In genomic region chr1:71834570-71835441, GRCh38 we compare ENCODE assay signal across 18 cellular contexts.
DNase-seq lines count a peak whose midpoint lies in the region; ATAC-seq, FAIRE-seq and TF ChIP-seq lines count a peak whose summit lies in the region.
"Had no signal": no experiment of that assay in that cellular context is flagged by ENCODE, and none has a peak within 500 bp of the region (broad histone marks: within the 10 kb centered on the region; RNA-seq: fewer than 3 reads in every experiment).

No MANE protein-coding gene starts in this region.

- H3K4me3 ChIP-seq in heart left ventricle, result no peak overlapping the region
- no peak overlapping the region for H3K4me3 ChIP-seq in Caco-2 (ENCODE audit: low read depth, low read length)
- H3K4me3 ChIP-seq: BLaER1 treated with 17β-estradiol and CSF1 and Interleukin-3, amounts not matched to agents 10 nM and 100 nM; ovary had no signal

- no peak overlapping the region for H3K27ac Mint-ChIP-seq in Calu3 (ENCODE audit: unreplicated experiment)
- no peak overlapping the region for H3K27ac Mint-ChIP-seq in Caco-2 (ENCODE audit: unreplicated experiment)
- H3K27ac Mint-ChIP-seq: memory B cell had no signal

- ATAC-seq in GM21737 (IDR thresholded peaks at IDR 0.05; ENCODE audit: unreplicated experiment) (peak; percentile 11), heart left ventricle (peak; percentile 73 to 80 (median 78))
- ATAC-seq: stimulated activated naive CD8-positive, alpha-beta T cell treated with anti-CD3 and anti-CD28 coated beads, Interleukin-15, Interleukin-2, amounts not matched to agents 100 U/mL and 50 U/mL, for 24 hours had no signal

- POLR2A ChIA-PET in Caco-2 (lab: Charles Lee), result no interaction called here

- no peaks in the 10 kb centered on the region for H3K36me3 ChIP-seq in heart left ventricle
- no peaks in the 10 kb centered on the region for H3K36me3 ChIP-seq in Caco-2 (ENCODE audit: control insufficient read depth, insufficient read depth, low read length)
- H3K36me3 ChIP-seq: BLaER1 treated with 17β-estradiol and CSF1 and Interleukin-3, amounts not matched to agents 10 nM and 100 nM; ovary had no signal

- FAIRE-seq in GM12891 (lab: Jason Lieb, UNC), result no peak
- FAIRE-seq: G401.6 had no signal

- H3K9me3 ChIP-seq in heart left ventricle (no peaks in the 10 kb centered on the region), Caco-2 (no peaks in the 10 kb centered on the region)
- H3K9me3 ChIP-seq: BLaER1 treated with 17β-estradiol and CSF1 and Interleukin-3, amounts not matched to agents 10 nM and 100 nM; ovary had no signal

- CTCF ChIA-PET in Calu3 (lab: Charles Lee) (no interaction called here), Caco-2 (lab: Charles Lee) (no interaction called here)

- H3K4me1 ChIP-seq in heart left ventricle (peaks cover 0 to 11% (median 0%) of the 10 kb centered on the region in 12 donors), Caco-2 (no peaks in the 10 kb centered on the region)

- H3K4me3 Mint-ChIP-seq in Calu3 (ENCODE audit: low read depth, unreplicated experiment) (no peak overlapping the region), Caco-2 (ENCODE audit: unreplicated experiment) (no peak overlapping the region)
- H3K4me3 Mint-ChIP-seq: memory B cell had no signal

- TF ChIP-seq CTCF in Calu3 (IDR thresholded peaks at IDR 0.05; ENCODE audit: unreplicated experiment) (no peak), heart left ventricle (IDR thresholded peaks at IDR 0.05) (no peak), Caco-2 (IDR thresholded peaks at IDR 0.05; ENCODE audit: insufficient read depth in 1 of 2, low read depth in 1 of 2, low read length in 1 of 2, severe bottlenecking in 1 of 2, unreplicated experiment in 1 of 2) (no peak)

- no peak for TF ChIP-seq POLR2A in heart left ventricle (IDR thresholded peaks at IDR 0.05)
- no peak for TF ChIP-seq POLR2A in GM12891 (IDR thresholded peaks at IDR 0.05; ENCODE audit: low read depth, low read length)

- 18 to 30% (median 22%) methylated on average over 4 of the region's 4 CpGs for WGBS in heart left ventricle, 4 donors

- intact Hi-C loops in Calu3 (cut with micrococcal nuclease; ENCODE audit: unreplicated experiment) (no loop called here), heart left ventricle (cut with DNase I) (no loop called here), Caco-2 (cut with micrococcal nuclease; ENCODE audit: unreplicated experiment) (no loop called here)

- H3K9me3 Mint-ChIP-seq in Calu3 (ENCODE audit: low read depth, unreplicated experiment) (peaks cover 4% of the 10 kb centered on the region), Caco-2 (ENCODE audit: unreplicated experiment) (no peaks in the 10 kb centered on the region)

- H3K27ac ChIP-seq in heart left ventricle, result no peak overlapping the region
- H3K27ac ChIP-seq: BLaER1 treated with 17β-estradiol and CSF1 and Interleukin-3, amounts not matched to agents 10 nM and 100 nM; KMS-11; ovary had no signal

- BruUV-seq in Calu3 (replicated peaks; lab: Mats Ljungman, UMichigan) (no TSS peak), Caco-2 (replicated peaks; lab: Mats Ljungman, UMichigan) (no TSS peak)

- H3K27me3 Mint-ChIP-seq in Calu3 (ENCODE audit: unreplicated experiment), result no peaks in the 10 kb centered on the region
- no peaks in the 10 kb centered on the region for H3K27me3 Mint-ChIP-seq in Caco-2 (ENCODE audit: insufficient read depth, unreplicated experiment)
- H3K27me3 Mint-ChIP-seq: memory B cell had no signal

- H3K4me1 Mint-ChIP-seq in Calu3 (ENCODE audit: low read depth, unreplicated experiment) (no peaks in the 10 kb centered on the region), Caco-2 (ENCODE audit: low read depth, unreplicated experiment) (no peaks in the 10 kb centered on the region)
- H3K4me1 Mint-ChIP-seq: memory B cell had no signal

- peak; percentile 1 for DNase-seq in Calu3
- DNase-seq in NCI-H748 treated with DMSO at 0.1 percent for 48 hours (lab: John Stamatoyannopoulos, UW), result peak; percentile 42
- peak in 4 of 5 donors; percentile 19 to 42 (median 28) for DNase-seq in heart left ventricle
- DNase-seq in Caco-2, result no peak
- no peak for DNase-seq in GM12891 (ENCODE audit: insufficient read length, low spot score)
- DNase-seq in C1 segment of cervical spinal cord (lab: John Stamatoyannopoulos, UW), result no peak
- no peak for DNase-seq in stimulated activated CD4-positive, alpha-beta T cell treated with anti-CD3 and anti-CD28 coated beads, Interleukin-4, amount 100 ng/mL, for 1 hour
- DNase-seq: activated T-cell treated with anti-CD3 and anti-CD28 coated beads, Interleukin-2, amount 50 U/mL, for 1 hour; aorta; GOT3; stimulated activated CD4-positive, alpha-beta T cell treated with anti-CD3 and anti-CD28 coated beads, Interleukin-2, amount 100 ng/mL, for 48 hours; stimulated activated naive CD8-positive, alpha-beta T cell treated with anti-CD3 and anti-CD28 coated beads, Interleukin-15, Interleukin-2, amounts not matched to agents 100 U/mL and 50 U/mL, for 24 hours had no signal

- H3K36me3 Mint-ChIP-seq in Calu3 (ENCODE audit: insufficient read depth, unreplicated experiment) (no peaks in the 10 kb centered on the region), Caco-2 (ENCODE audit: insufficient read depth, unreplicated experiment) (no peaks in the 10 kb centered on the region)
- H3K36me3 Mint-ChIP-seq: memory B cell had no signal

- H3K27me3 ChIP-seq in heart left ventricle (no peaks in the 10 kb centered on the region), Caco-2 (replicated peaks; ENCODE audit: control insufficient read depth, insufficient read depth, low read length) (no peaks in the 10 kb centered on the region)
- H3K27me3 ChIP-seq: BLaER1 treated with 17β-estradiol and CSF1 and Interleukin-3, amounts not matched to agents 10 nM and 100 nM; ovary had no signal

TF ChIP-seq in GM12891, 5 proteins besides CTCF, POLR2A, EP300 and RAD21:
- TF ChIP-seq POLR2AphosphoS5 (IDR thresholded peaks at IDR 0.05; ENCODE audit: low read depth, low read length), result no peak
- TF ChIP-seq POU2F2 (IDR thresholded peaks at IDR 0.05; ENCODE audit: low read depth, low read length), result no peak
- no peak for TF ChIP-seq SPI1 (IDR thresholded peaks at IDR 0.05; ENCODE audit: low read depth, low read length)
- TF ChIP-seq PAX5 (IDR thresholded peaks at IDR 0.05; ENCODE audit: insufficient read depth, low read length, severe bottlenecking), result no peak
- TF ChIP-seq TAF1 (IDR thresholded peaks at IDR 0.05; ENCODE audit: low read depth, low read length), result no peak

Comparison
In these comparisons a context has a peak if more than half of its experiments do, and no peak if none do; other contexts are left out.
1. DNase-seq: peak in Calu3 (single experiment), NCI-H748 treated with DMSO at 0.1 percent for 48 hours (single experiment) and heart left ventricle (4 of 5); none in Caco-2 (0 of 2), GM12891 (single experiment), C1 segment of cervical spinal cord (0 of 14) and stimulated activated CD4-positive, alpha-beta T cell treated with anti-CD3 and anti-CD28 coated beads, Interleukin-4, amount 100 ng/mL, for 1 hour (single experiment).